ENCODE assay signal across 8 cellular contexts in the genomic region with DNA sequence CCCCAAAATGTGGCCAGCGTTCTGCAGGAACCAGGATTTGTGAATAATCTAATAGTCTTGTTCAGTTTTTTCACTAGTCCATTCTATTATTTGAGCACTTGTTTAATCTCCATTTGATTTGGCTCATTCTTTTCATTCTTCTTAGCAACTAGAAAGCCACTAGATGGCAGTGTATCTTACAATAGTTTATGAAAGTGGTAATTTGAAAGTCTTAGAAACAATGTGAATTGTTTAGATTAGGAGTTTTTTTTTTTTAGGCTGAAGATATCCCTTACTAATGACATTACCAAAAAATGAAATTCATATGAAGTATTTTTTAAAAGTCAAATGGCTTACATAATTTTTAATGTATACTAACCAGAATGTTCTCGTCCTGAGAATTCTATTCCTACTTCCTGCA. TPM values are rescaled to one million over a fixed set of nuclear protein-coding genes. Genes with fewer than 3 reads are reported as not detected.
DNase-seq lines count a peak whose midpoint lies in the region; ATAC-seq and TF ChIP-seq lines count a peak whose summit lies in the region.

No MANE protein-coding gene starts in this region.

- H3K4me1 ChIP-seq in DOHH2 (ENCODE audit: control insufficient read depth, low read length) (no peaks in the 10 kb centered on the region), mammary epithelial cell (ENCODE audit: insufficient read depth, low read length) (peaks cover 12% of the 10 kb centered on the region), osteoblast (ENCODE audit: insufficient read depth, low read length) (peaks cover 12% of the 10 kb centered on the region)

- no peak overlapping the region for H3K9ac ChIP-seq in mammary epithelial cell (ENCODE audit: insufficient read depth, low read length)

- H3K9me3 ChIP-seq in DOHH2 (ENCODE audit: control insufficient read depth, insufficient read depth, low read length): no peaks in the 10 kb centered on the region
- H3K9me3 ChIP-seq in mammary epithelial cell (replicated peaks; ENCODE audit: insufficient read depth, low read length): no peaks in the 10 kb centered on the region
- no peaks in the 10 kb centered on the region for H3K9me3 ChIP-seq in osteoblast (ENCODE audit: low read depth, low read length)

- peaks cover 13% of the 10 kb centered on the region for H3F3A ChIP-seq in DOHH2 (ENCODE audit: control insufficient read depth, insufficient read depth)

- H4K20me1 ChIP-seq in DOHH2 (ENCODE audit: control insufficient read depth, insufficient read depth, low read depth, low read length): no peaks in the 10 kb centered on the region
- no peaks in the 10 kb centered on the region for H4K20me1 ChIP-seq in mammary epithelial cell (ENCODE audit: insufficient read depth, low read length)
- H4K20me1 ChIP-seq in osteoblast (ENCODE audit: insufficient read depth, low read length): no peaks in the 10 kb centered on the region

- H3K36me3 ChIP-seq in DOHH2 (ENCODE audit: control insufficient read depth, low read length): peaks cover 36% of the 10 kb centered on the region
- peaks cover 5% of the 10 kb centered on the region for H3K36me3 ChIP-seq in mammary epithelial cell (ENCODE audit: insufficient read depth, low read length)
- peaks cover 24% of the 10 kb centered on the region for H3K36me3 ChIP-seq in osteoblast (ENCODE audit: insufficient read depth, low read length)

- no peak for ATAC-seq in activated CD8-positive, alpha-beta memory T cell treated with anti-CD3 and anti-CD28 coated beads, Interleukin-2, amount 10 ng/mL, durations not matched to agents 7 days and 5 days
- ATAC-seq in HG02759 (IDR thresholded peaks at IDR 0.05; ENCODE audit: unreplicated experiment): no peak

- H2AFZ ChIP-seq in mammary epithelial cell (ENCODE audit: low read depth, low read length) (no peak overlapping the region), osteoblast (ENCODE audit: low read length) (no peak overlapping the region)

- no peaks in the 10 kb centered on the region for H3K9me2 ChIP-seq in DOHH2 (replicated peaks; ENCODE audit: control insufficient read depth, low read length)

- 54% methylated on average over 2 of the region's 2 CpGs for WGBS in mammary epithelial cell (ENCODE audit: low coverage, missing lambda C conversion rate)

- no peaks in the 10 kb centered on the region for H3K27me3 ChIP-seq in DOHH2 (ENCODE audit: control insufficient read depth, low read length)
- no peaks in the 10 kb centered on the region for H3K27me3 ChIP-seq in mammary epithelial cell (ENCODE audit: insufficient read depth, low read length)
- no peaks in the 10 kb centered on the region for H3K27me3 ChIP-seq in osteoblast (ENCODE audit: insufficient read depth, low read length)

- H3K4me2 ChIP-seq in DOHH2 (ENCODE audit: low read length) (no peak overlapping the region), mammary epithelial cell (ENCODE audit: insufficient read depth, low read depth, low read length) (no peak overlapping the region), osteoblast (ENCODE audit: insufficient read depth, low read length) (no peak overlapping the region)

- no peaks in the 10 kb centered on the region for H3K79me2 ChIP-seq in DOHH2 (ENCODE audit: control insufficient read depth, low read length)
- H3K79me2 ChIP-seq in mammary epithelial cell (ENCODE audit: insufficient read depth, low read length): peaks cover 2% of the 10 kb centered on the region
- no peaks in the 10 kb centered on the region for H3K79me2 ChIP-seq in osteoblast (ENCODE audit: insufficient read depth, low read length)

- TF ChIP-seq CTCF in DOHH2 (IDR thresholded peaks at IDR 0.05; ENCODE audit: low read depth, low read length, poor library complexity, severe bottlenecking) (peak; percentile 76), mammary epithelial cell (conservative IDR thresholded peaks at IDR 0.05 in 1 of 2, IDR thresholded peaks at IDR 0.05 in 1 of 2; ENCODE audit: extremely low read depth in 1 of 2, insufficient read depth in 1 of 2, low read depth in 1 of 2, low read length in 2 of 2) (peak; percentile 59 to 60), osteoblast (IDR thresholded peaks at IDR 0.05; ENCODE audit: extremely low read depth, low read depth, low read length) (peak; percentile 55)

- dilution Hi-C loops in mammary epithelial cell (cut with HindIII; ENCODE audit: low sequenced_read_pairs): no loop called here

- CTCF ChIA-PET in mammary epithelial cell (lab: Charles Lee; ENCODE audit: low non-redundant PET): interaction anchor here (0.7 kb wide), 1 partner anchor 68 kb away, joined by 4 read pairs; no protein-coding TSS in a partner anchor
- CTCF ChIA-PET in activated CD8-positive, alpha-beta memory T cell treated with anti-CD3 and anti-CD28 coated beads, Interleukin-2, amount 10 ng/mL, durations not matched to agents 7 days and 5 days (lab: Charles Lee): interaction anchor here (0.7 to 2.4 kb wide), 9 partner anchors 13 to 285 kb away, joined by 3 to 8 read pairs (median 3); no protein-coding TSS in a partner anchor

- H3K4me1 Mint-ChIP-seq in activated CD8-positive, alpha-beta memory T cell treated with anti-CD3 and anti-CD28 coated beads, Interleukin-2, amount 10 ng/mL, durations not matched to agents 7 days and 5 days: peaks cover 19% of the 10 kb centered on the region

- DNase-seq in MV-4-11 (lab: John Stamatoyannopoulos, UW) (peak; percentile 4), mammary epithelial cell (no peak), osteoblast (ENCODE audit: insufficient read length, low spot score, missing footprints) (no peak), NCI-H345 (lab: John Stamatoyannopoulos, UW) (no peak), nucleus accumbens (lab: John Stamatoyannopoulos, UW) (no peak)
- no peak for DNase-seq in activated CD8-positive, alpha-beta memory T cell treated with anti-CD3 and anti-CD28 coated beads, Interleukin-2, amount 10 ng/mL, durations not matched to agents 7 days and 5 days

- in situ Hi-C loops in mammary epithelial cell (cut with MboI; ENCODE audit: low sequenced_read_pairs in 2 of 2): no loop called here

- H3K27ac ChIP-seq in DOHH2 (ENCODE audit: low read depth, low read length) (no peak overlapping the region), mammary epithelial cell (ENCODE audit: insufficient read depth, low read depth, low read length) (no peak overlapping the region), osteoblast (ENCODE audit: low read depth, low read length) (no peak overlapping the region)

- intact Hi-C loops in mammary epithelial cell (cut with micrococcal nuclease): loop anchor here (2.0 kb wide), 1 partner anchor 283 kb away; no protein-coding TSS in a partner anchor

- H3K36me3 Mint-ChIP-seq in activated CD8-positive, alpha-beta memory T cell treated with anti-CD3 and anti-CD28 coated beads, Interleukin-2, amount 10 ng/mL, durations not matched to agents 7 days and 5 days: peaks cover 24% of the 10 kb centered on the region

- no peak overlapping the region for H3K4me3 Mint-ChIP-seq in activated CD8-positive, alpha-beta memory T cell treated with anti-CD3 and anti-CD28 coated beads, Interleukin-2, amount 10 ng/mL, durations not matched to agents 7 days and 5 days

- no peak overlapping the region for H3K4me3 ChIP-seq in DOHH2 (ENCODE audit: low read length)
- H3K4me3 ChIP-seq in mammary epithelial cell (replicated peaks in 1 of 3; ENCODE audit: insufficient read depth in 1 of 3, low read depth in 2 of 3, low read length in 3 of 3): no peak overlapping the region
- no peak overlapping the region for H3K4me3 ChIP-seq in osteoblast (ENCODE audit: insufficient read depth, low read length)

- H3K27ac Mint-ChIP-seq in activated CD8-positive, alpha-beta memory T cell treated with anti-CD3 and anti-CD28 coated beads, Interleukin-2, amount 10 ng/mL, durations not matched to agents 7 days and 5 days: no peak overlapping the region

- no TSS peak for BruUV-seq in mammary epithelial cell (replicated peaks; lab: Mats Ljungman, UMichigan)

- no peaks in the 10 kb centered on the region for H3K9me3 Mint-ChIP-seq in activated CD8-positive, alpha-beta memory T cell treated with anti-CD3 and anti-CD28 coated beads, Interleukin-2, amount 10 ng/mL, durations not matched to agents 7 days and 5 days (ENCODE audit: low read depth)

- no peaks in the 10 kb centered on the region for H3K27me3 Mint-ChIP-seq in activated CD8-positive, alpha-beta memory T cell treated with anti-CD3 and anti-CD28 coated beads, Interleukin-2, amount 10 ng/mL, durations not matched to agents 7 days and 5 days

RNA-seq across cellular contexts. Expression of gene ERI2, which starts 6.7 kb away (rescaled TPM):
- 10 to 100 TPM; 31.4 to 32.5 TPM for total RNA-seq in mammary epithelial cell
- 12.1 TPM for polyA plus RNA-seq in mammary epithelial cell
- 5.7 TPM for polyA minus RNA-seq in mammary epithelial cell
- total RNA-seq in osteoblast: 20.6 and 21.0 TPM in 2 replicates
- total RNA-seq in activated CD8-positive, alpha-beta memory T cell treated with anti-CD3 and anti-CD28 coated beads, Interleukin-2, amount 10 ng/mL, durations not matched to agents 7 days and 5 days: 10 to 100 TPM; 20.1 to 21.6 TPM

RNA-seq across cellular contexts. Expression of gene REXO5, which starts 6.7 kb away (rescaled TPM):
- 1 to 10 TPM; 3.5 to 6.7 TPM for total RNA-seq in mammary epithelial cell
- 3.9 TPM for polyA plus RNA-seq in mammary epithelial cell
- polyA minus RNA-seq in mammary epithelial cell: not detected
- 3.6 and 6.2 TPM in 2 replicates for total RNA-seq in osteoblast
- total RNA-seq in activated CD8-positive, alpha-beta memory T cell treated with anti-CD3 and anti-CD28 coated beads, Interleukin-2, amount 10 ng/mL, durations not matched to agents 7 days and 5 days: 10 to 100 TPM; 18.7 to 24.7 TPM

RNA-seq across cellular contexts. Expression of gene ACSM3, which starts 35.8 kb away (rescaled TPM):
- total RNA-seq in mammary epithelial cell (1 to 10 TPM; 1.1 to 1.5 TPM), osteoblast (0.88 and 1.1 TPM in 2 replicates)
- 0.39 TPM for polyA plus RNA-seq in mammary epithelial cell
- polyA minus RNA-seq in mammary epithelial cell: not detected
- total RNA-seq in activated CD8-positive, alpha-beta memory T cell treated with anti-CD3 and anti-CD28 coated beads, Interleukin-2, amount 10 ng/mL, durations not matched to agents 7 days and 5 days: 10 to 100 TPM in 1 of 2 experiments, 1 to 10 TPM in 1; 9.4 to 10.1 TPM

RNA-seq across cellular contexts. Expression of gene THUMPD1, which starts 58.0 kb away (rescaled TPM):
- total RNA-seq in mammary epithelial cell (10 to 100 TPM; 28.3 to 78.3 TPM), osteoblast (78.9 and 82.5 TPM in 2 replicates)
- polyA plus RNA-seq in mammary epithelial cell: 32.2 TPM
- polyA minus RNA-seq in mammary epithelial cell: 15.7 TPM
- total RNA-seq in activated CD8-positive, alpha-beta memory T cell treated with anti-CD3 and anti-CD28 coated beads, Interleukin-2, amount 10 ng/mL, durations not matched to agents 7 days and 5 days: 10 to 100 TPM; 38.5 to 43.7 TPM
